In genomic region chr14:67586302-67586701, GRCh38 we compare ENCODE assay signal across 16 cellular contexts. TPM values are rescaled to one million over a fixed set of nuclear protein-coding genes. Genes with fewer than 3 reads are reported as not detected.
"Had no signal": no experiment of that assay in that cellular context is flagged by ENCODE, and none has a peak within 500 bp of the region (broad histone marks: within the 10 kb centered on the region; RNA-seq: fewer than 3 reads in every experiment).

No MANE protein-coding gene starts in this region.

- H3K36me3 Mint-ChIP-seq: natural killer cell treated with Interleukin-12 subunit alpha and Interleukin-12 subunit beta and Interleukin-15 and Interleukin-18, amount 100 ng/mL, for 72 hours had no signal

- H3K4me1 ChIP-seq: esophagus squamous epithelium, SJSA1, testis had no signal

- H3K27ac Mint-ChIP-seq: activated CD4-positive, alpha-beta T cell treated with anti-CD3 and anti-CD28 coated beads, Interleukin-2, amount 10 ng/mL, durations not matched to agents 7 days and 5 days; activated naive CD8-positive, alpha-beta T cell treated with anti-CD3 and anti-CD28 coated beads, Interleukin-2, amount 10 ng/mL, durations not matched to agents 7 days and 5 days; stimulated activated naive CD8-positive, alpha-beta T cell treated with anti-CD3 and anti-CD28 coated beads, Interleukin-15, amount 100 ng/mL, for 72 hours had no signal

- H3K4me3 Mint-ChIP-seq: activated CD4-positive, alpha-beta T cell treated with anti-CD3 and anti-CD28 coated beads, Interleukin-2, amount 10 ng/mL, durations not matched to agents 7 days and 5 days; activated naive CD8-positive, alpha-beta T cell treated with anti-CD3 and anti-CD28 coated beads, Interleukin-2, amount 10 ng/mL, durations not matched to agents 7 days and 5 days; natural killer cell treated with Interleukin-12 subunit alpha and Interleukin-12 subunit beta and Interleukin-15 and Interleukin-18, amount 100 ng/mL, for 72 hours; stimulated activated naive CD8-positive, alpha-beta T cell treated with anti-CD3 and anti-CD28 coated beads, Interleukin-15, amount 100 ng/mL, for 72 hours had no signal

- H3K27ac ChIP-seq: brain microvascular endothelial cell, esophagus squamous epithelium, SJSA1, testis had no signal

- H3K4me1 Mint-ChIP-seq: stimulated activated naive CD8-positive, alpha-beta T cell treated with anti-CD3 and anti-CD28 coated beads, Interleukin-15, amount 100 ng/mL, for 72 hours had no signal

- H3K9me3 ChIP-seq: esophagus squamous epithelium, SJSA1, testis had no signal

- H3K9me3 Mint-ChIP-seq: activated CD4-positive, alpha-beta T cell treated with anti-CD3 and anti-CD28 coated beads, Interleukin-2, amount 10 ng/mL, durations not matched to agents 7 days and 5 days; activated naive CD8-positive, alpha-beta T cell treated with anti-CD3 and anti-CD28 coated beads, Interleukin-2, amount 10 ng/mL, durations not matched to agents 7 days and 5 days; natural killer cell treated with Interleukin-12 subunit alpha and Interleukin-12 subunit beta and Interleukin-15 and Interleukin-18, amount 100 ng/mL, for 72 hours; stimulated activated naive CD8-positive, alpha-beta T cell treated with anti-CD3 and anti-CD28 coated beads, Interleukin-15, amount 100 ng/mL, for 72 hours had no signal

- DNase-seq: activated CD4-positive, alpha-beta T cell treated with anti-CD3 and anti-CD28 coated beads, Interleukin-2, amount 10 ng/mL, durations not matched to agents 7 days and 5 days; activated CD4-positive, CD25-positive, alpha-beta regulatory T cell; activated effector memory CD4-positive, alpha-beta T cell treated with Interleukin-2 at 50 U/mL for 16 hours; activated naive CD8-positive, alpha-beta T cell treated with anti-CD3 and anti-CD28 coated beads, Interleukin-2, amount 10 ng/mL, durations not matched to agents 7 days and 5 days; anterior cingulate cortex; brain microvascular endothelial cell; cortex of kidney; effector CD8-positive, alpha-beta T cell; esophagus squamous epithelium; stimulated activated CD4-positive, alpha-beta T cell treated with anti-CD3 and anti-CD28 coated beads, Interleukin-15, amount 100 ng/mL, for 24 hours; stimulated activated CD4-positive, alpha-beta T cell treated with anti-CD3 and anti-CD28 coated beads, Interleukin-4, amount 100 ng/mL, for 24 hours; stimulated activated naive CD8-positive, alpha-beta T cell treated with anti-CD3 and anti-CD28 coated beads, Interleukin-15, amount 100 ng/mL, for 72 hours; testis had no signal

- ATAC-seq: natural killer cell treated with Interleukin-12 subunit alpha and Interleukin-12 subunit beta and Interleukin-15 and Interleukin-18, amount 100 ng/mL, for 72 hours; stimulated activated naive CD8-positive, alpha-beta T cell treated with anti-CD3 and anti-CD28 coated beads, Interleukin-15, amount 100 ng/mL, for 72 hours had no signal

- H3K27me3 Mint-ChIP-seq: activated CD4-positive, alpha-beta T cell treated with anti-CD3 and anti-CD28 coated beads, Interleukin-2, amount 10 ng/mL, durations not matched to agents 7 days and 5 days; activated naive CD8-positive, alpha-beta T cell treated with anti-CD3 and anti-CD28 coated beads, Interleukin-2, amount 10 ng/mL, durations not matched to agents 7 days and 5 days; natural killer cell treated with Interleukin-12 subunit alpha and Interleukin-12 subunit beta and Interleukin-15 and Interleukin-18, amount 100 ng/mL, for 72 hours; stimulated activated naive CD8-positive, alpha-beta T cell treated with anti-CD3 and anti-CD28 coated beads, Interleukin-15, amount 100 ng/mL, for 72 hours had no signal

- H3K27me3 ChIP-seq: brain microvascular endothelial cell, esophagus squamous epithelium, SJSA1, testis had no signal

- H3K36me3 ChIP-seq: brain microvascular endothelial cell, SJSA1 had no signal

- H3K4me3 ChIP-seq: esophagus squamous epithelium, SJSA1, testis had no signal

RNA-seq across cellular contexts. Expression of gene PLEKHH1, which starts 53.2 kb away (rescaled TPM):
- total RNA-seq: mononuclear cell had no signal
